In the genomic region with DNA sequence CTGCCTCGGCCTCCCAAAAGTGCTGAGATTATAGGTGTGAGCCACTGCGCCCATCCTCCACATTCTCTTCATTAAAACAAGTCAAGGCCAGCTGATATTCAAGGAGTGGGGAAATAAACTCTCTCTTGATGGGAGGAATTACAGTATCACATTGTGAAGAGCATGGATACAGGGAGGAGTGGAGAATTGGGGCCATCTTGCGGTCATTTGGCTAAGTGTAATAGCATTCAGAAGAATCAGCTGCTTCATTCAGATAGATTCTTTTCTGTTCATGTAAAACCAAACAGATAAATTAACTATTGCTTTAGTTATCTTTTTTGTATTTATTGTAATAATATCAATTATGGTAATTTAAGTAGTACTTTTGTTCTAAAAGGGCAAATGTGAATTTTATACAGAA, we compare ENCODE assay signal across 17 cellular contexts.
DNase-seq lines count a peak whose midpoint lies in the region; ATAC-seq and TF ChIP-seq lines count a peak whose summit lies in the region.
"Had no signal": no experiment of that assay in that cellular context is flagged by ENCODE, and none has a peak within 500 bp of the region (broad histone marks: within the 10 kb centered on the region; RNA-seq: fewer than 3 reads in every experiment).

No MANE protein-coding gene starts in this region.

- ATAC-seq in GM19351 (IDR thresholded peaks at IDR 0.05; ENCODE audit: unreplicated experiment), result no peak
- ATAC-seq: activated T-cell treated with anti-CD3 and anti-CD28 coated beads, Interleukin-2, amount 50 U/mL, for 4 hours; effector memory CD8-positive, alpha-beta T cell; Right ventricle myocardium inferior had no signal

- no peak overlapping the region for H3K4me3 ChIP-seq in fibroblast of the aortic adventitia (ENCODE audit: low read depth, low read length)
- H3K4me3 ChIP-seq: suprapubic skin had no signal

- peak; percentile 18 for TF ChIP-seq CTCF in fibroblast of the aortic adventitia (IDR thresholded peaks at IDR 0.05; ENCODE audit: insufficient read depth, low read length)

- DNase-seq in GM03348 (ENCODE audit: low spot score) (peak; percentile 49), amniotic epithelial cell (ENCODE audit: low read depth) (peak; percentile 31), fibroblast of the aortic adventitia (ENCODE audit: low read depth) (no peak), pons (ENCODE audit: low spot score) (peak; percentile 71), NOMO-1 treated with dmso at 0.1 percent for 144 hours (lab: John Stamatoyannopoulos, UW; ENCODE audit: unreplicated experiment) (no peak), hepatic stellate cell (ENCODE audit: low spot score) (no peak)
- no peak for DNase-seq in stimulated activated CD4-positive, alpha-beta T cell treated with anti-CD3 and anti-CD28 coated beads, Interleukin-4, amount 100 ng/mL, for 24 hours
- DNase-seq: activated CD4-positive, alpha-beta T cell treated with anti-CD3 and anti-CD28 coated beads for 1 hour; activated CD8-positive, alpha-beta memory T cell treated with anti-CD3 and anti-CD28 coated beads for 24 hours; activated T-cell treated with anti-CD3 and anti-CD28 coated beads, Interleukin-2, amount 50 U/mL, for 4 hours; CD8-positive, alpha-beta memory T cell; effector memory CD8-positive, alpha-beta T cell; MV-4-11; NCI-H1694 treated with DMSO at 0.1 percent for 48 hours had no signal

Comparison
In these comparisons a context has a peak if more than half of its experiments do, and no peak if none do; other contexts are left out.
1. DNase-seq: peak in GM03348 (single experiment), amniotic epithelial cell (single experiment) and pons (single experiment); none in fibroblast of the aortic adventitia (single experiment), NOMO-1 treated with dmso at 0.1 percent for 144 hours (single experiment), hepatic stellate cell (single experiment) and stimulated activated CD4-positive, alpha-beta T cell treated with anti-CD3 and anti-CD28 coated beads, Interleukin-4, amount 100 ng/mL, for 24 hours (single experiment).